ENCODE assay signal across 21 cellular contexts in genomic region chr7:94529516-94529915, GRCh38. TPM values are rescaled to one million over a fixed set of nuclear protein-coding genes. Genes with fewer than 3 reads are reported as not detected.
DNase-seq lines count a peak whose midpoint lies in the region; ATAC-seq and TF ChIP-seq lines count a peak whose summit lies in the region.
"Had no signal": no experiment of that assay in that cellular context is flagged by ENCODE, and none has a peak within 500 bp of the region (broad histone marks: within the 10 kb centered on the region; RNA-seq: fewer than 3 reads in every experiment).

No MANE protein-coding gene starts in this region.

- no peak for ATAC-seq in GM19023 (IDR thresholded peaks at IDR 0.05; ENCODE audit: unreplicated experiment)
- ATAC-seq: activated CD4-positive, CD25-positive, alpha-beta regulatory T cell treated with anti-CD3 and anti-CD28 coated beads, Interleukin-2, amount 50 U/mL, for 24 hours; HCT116; heart right ventricle; sciatic nerve; stimulated activated naive CD8-positive, alpha-beta T cell treated with anti-CD3 and anti-CD28 coated beads, Interleukin-15, amount 100 ng/mL, for 72 hours had no signal

- in situ Hi-C loops in mammary epithelial cell (cut with MboI; ENCODE audit: low sequenced_read_pairs in 2 of 2): no loop called here
- in situ Hi-C loops in astrocyte of the cerebellum (cut with HindIII; ENCODE audit: low sequenced_read_pairs): no loop called here

- DNase-seq in mammary epithelial cell: peak; percentile 16
- no peak for DNase-seq in breast epithelium (ENCODE audit: low spot score in 2 of 2)
- DNase-seq in astrocyte of the cerebellum (ENCODE audit: low read depth): peak; percentile 40
- DNase-seq in glomerular visceral epithelial cell (ENCODE audit: extremely low spot score): peak; percentile 36
- no peak for DNase-seq in dedifferentiated amniotic fluid mesenchymal stem cell (ENCODE audit: extremely low spot score)
- DNase-seq in NCI-H1436 (lab: John Stamatoyannopoulos, UW): no peak
- no peak for DNase-seq in amygdala (lab: John Stamatoyannopoulos, UW)
- DNase-seq: central memory CD4-positive, alpha-beta T cell; heart right ventricle; immature natural killer cell; NCI-H2029 treated with DMSO at 0.1 percent for 48 hours; NCI-H510A; stimulated activated naive CD8-positive, alpha-beta T cell treated with anti-CD3 and anti-CD28 coated beads, Interleukin-15, amount 100 ng/mL, for 72 hours; upper lobe of left lung had no signal

- H3K9me3 ChIP-seq in mammary epithelial cell (replicated peaks; ENCODE audit: insufficient read depth, low read length) (no peaks in the 10 kb centered on the region), breast epithelium (no peaks in the 10 kb centered on the region)
- H3K9me3 ChIP-seq: esophagus muscularis mucosa, heart right ventricle, upper lobe of left lung had no signal

- no peaks in the 10 kb centered on the region for H3K4me1 ChIP-seq in mammary epithelial cell (ENCODE audit: insufficient read depth, low read length)
- no peaks in the 10 kb centered on the region for H3K4me1 ChIP-seq in breast epithelium
- H3K4me1 ChIP-seq: heart right ventricle, upper lobe of left lung had no signal

- H3K79me2 ChIP-seq in mammary epithelial cell (ENCODE audit: insufficient read depth, low read length): no peaks in the 10 kb centered on the region

- CTCF ChIA-PET in mammary epithelial cell (lab: Charles Lee; ENCODE audit: low non-redundant PET): no interaction called here

- H4K20me1 ChIP-seq in mammary epithelial cell (ENCODE audit: insufficient read depth, low read length): no peaks in the 10 kb centered on the region

- no peak overlapping the region for H3K4me3 ChIP-seq in mammary epithelial cell (replicated peaks in 1 of 3; ENCODE audit: insufficient read depth in 1 of 3, low read depth in 2 of 3, low read length in 3 of 3)
- no peak overlapping the region for H3K4me3 ChIP-seq in breast epithelium
- no peak overlapping the region for H3K4me3 ChIP-seq in astrocyte of the cerebellum (ENCODE audit: low read depth, low read length)
- H3K4me3 ChIP-seq: esophagus muscularis mucosa, heart right ventricle, upper lobe of left lung had no signal

- H3K9ac ChIP-seq in mammary epithelial cell (ENCODE audit: insufficient read depth, low read length): no peak overlapping the region

- H2AFZ ChIP-seq in mammary epithelial cell (ENCODE audit: low read depth, low read length): no peak overlapping the region

- H3K27me3 ChIP-seq in mammary epithelial cell (ENCODE audit: insufficient read depth, low read length) (no peaks in the 10 kb centered on the region), breast epithelium (no peaks in the 10 kb centered on the region)
- H3K27me3 ChIP-seq: esophagus muscularis mucosa, heart right ventricle, upper lobe of left lung had no signal

- H3K27ac ChIP-seq in mammary epithelial cell (ENCODE audit: insufficient read depth, low read depth, low read length) (no peak overlapping the region), breast epithelium (no peak overlapping the region)
- H3K27ac ChIP-seq: 22Rv1, C4-2B, esophagus muscularis mucosa, heart right ventricle, upper lobe of left lung had no signal

- intact Hi-C loops in mammary epithelial cell (cut with micrococcal nuclease): no loop called here
- intact Hi-C loops in breast epithelium (cut with DNase I; ENCODE audit: low total_unique reads): no loop called here

- H3K36me3 ChIP-seq in mammary epithelial cell (ENCODE audit: insufficient read depth, low read length) (peaks cover 3% of the 10 kb centered on the region), breast epithelium (no peaks in the 10 kb centered on the region)

- TF ChIP-seq POLR2A in breast epithelium (IDR thresholded peaks at IDR 0.05): no peak

- TF ChIP-seq CTCF in mammary epithelial cell (conservative IDR thresholded peaks at IDR 0.05 in 1 of 2, IDR thresholded peaks at IDR 0.05 in 1 of 2; ENCODE audit: extremely low read depth in 1 of 2, insufficient read depth in 1 of 2, low read depth in 1 of 2, low read length in 2 of 2): no peak
- TF ChIP-seq CTCF in breast epithelium (IDR thresholded peaks at IDR 0.05): no peak
- no peak for TF ChIP-seq CTCF in astrocyte of the cerebellum (IDR thresholded peaks at IDR 0.05; ENCODE audit: low read depth, low read length, missing control alignments)

- no TSS peak for BruUV-seq in mammary epithelial cell (replicated peaks; lab: Mats Ljungman, UMichigan)

- WGBS in mammary epithelial cell (ENCODE audit: low coverage, missing lambda C conversion rate): 100% methylated on average over 1 of the region's 1 CpG

- dilution Hi-C loops in mammary epithelial cell (cut with HindIII; ENCODE audit: low sequenced_read_pairs): no loop called here

- H3K4me2 ChIP-seq in mammary epithelial cell (ENCODE audit: insufficient read depth, low read depth, low read length): no peak overlapping the region

RNA-seq across cellular contexts. Expression of gene CASD1, which starts 19.9 kb away (rescaled TPM):
- total RNA-seq in mammary epithelial cell: 10 to 100 TPM in 1 of 2 donors, 1 to 10 TPM in 1; 8.8 to 17.8 TPM
- 3.1 TPM for polyA plus RNA-seq in mammary epithelial cell
- 1.2 TPM for polyA minus RNA-seq in mammary epithelial cell
- total RNA-seq in breast epithelium: 10 to 100 TPM; 23.7 to 53.6 (median 27.5) TPM

Comparison
In these comparisons a context has a peak if more than half of its experiments do, and no peak if none do; other contexts are left out.
1. DNase-seq: peak in mammary epithelial cell (single experiment), astrocyte of the cerebellum (single experiment) and glomerular visceral epithelial cell (single experiment); none in breast epithelium (0 of 2), dedifferentiated amniotic fluid mesenchymal stem cell (single experiment), NCI-H1436 (single experiment) and amygdala (0 of 56).